Comparison of ENCODE assay signal across 17 cellular contexts in genomic region chr9:123377211-123377971, GRCh38. TPM values are rescaled to one million over a fixed set of nuclear protein-coding genes. Genes with fewer than 3 reads are reported as not detected.
DNase-seq lines count a peak whose midpoint lies in the region; ATAC-seq and TF ChIP-seq lines count a peak whose summit lies in the region.
"Had no signal": no experiment of that assay in that cellular context is flagged by ENCODE, and none has a peak within 500 bp of the region (broad histone marks: within the 10 kb centered on the region; RNA-seq: fewer than 3 reads in every experiment).

No MANE protein-coding gene starts in this region.

- H3K4me1 ChIP-seq in colonic mucosa (peaks cover 22% of the 10 kb centered on the region), mucosa of rectum (ENCODE audit: control insufficient read depth in 2 of 2, insufficient read depth in 2 of 2, low read length in 2 of 2) (peaks cover 33 to 43% of the 10 kb centered on the region in 2 donors), transverse colon (peaks cover 25 to 51% (median 42%) of the 10 kb centered on the region in 4 donors)
- H3K4me1 ChIP-seq: gastrocnemius medialis had no signal

- TF ChIP-seq CTCF in colonic mucosa (IDR thresholded peaks at IDR 0.05) = no peak
- TF ChIP-seq CTCF in transverse colon (IDR thresholded peaks at IDR 0.05) = no peak
- no peak for TF ChIP-seq CTCF in GM10266 (IDR thresholded peaks at IDR 0.05; ENCODE audit: control insufficient read depth, insufficient read depth, low read depth, missing control alignments)

- H3K36me3 ChIP-seq in colonic mucosa (no peaks in the 10 kb centered on the region), mucosa of rectum (ENCODE audit: control insufficient read depth in 2 of 2, insufficient read depth in 2 of 2, low read length in 2 of 2) (no peaks in the 10 kb centered on the region), transverse colon (no peaks in the 10 kb centered on the region), MG63 (no peaks in the 10 kb centered on the region)
- H3K36me3 ChIP-seq: gastrocnemius medialis had no signal

- no peak for TF ChIP-seq POLR2A in transverse colon (IDR thresholded peaks at IDR 0.05)

- no peaks in the 10 kb centered on the region for H3K27me3 ChIP-seq in colonic mucosa
- peaks cover 0 to 2% of the 10 kb centered on the region in 2 donors for H3K27me3 ChIP-seq in mucosa of rectum (ENCODE audit: control insufficient read depth in 2 of 2, insufficient read depth in 2 of 2, low read length in 2 of 2)
- peaks cover 18% of the 10 kb centered on the region for H3K27me3 ChIP-seq in transverse colon
- no peaks in the 10 kb centered on the region for H3K27me3 ChIP-seq in MG63

- no peak for TF ChIP-seq EP300 in transverse colon (IDR thresholded peaks at IDR 0.05; ENCODE audit: low read depth)

- intact Hi-C loops in Right ventricle myocardium superior (cut with DNase I) (no loop called here), Right ventricle myocardium inferior (cut with DNase I) (no loop called here), colonic mucosa (cut with DNase I) (no loop called here), transverse colon (cut with DNase I; ENCODE audit: low total_unique reads) (no loop called here)

- H3K9me3 ChIP-seq in colonic mucosa = no peaks in the 10 kb centered on the region
- no peaks in the 10 kb centered on the region for H3K9me3 ChIP-seq in mucosa of rectum (ENCODE audit: control insufficient read depth in 2 of 2, low read length in 2 of 2)
- H3K9me3 ChIP-seq in transverse colon = no peaks in the 10 kb centered on the region
- no peaks in the 10 kb centered on the region for H3K9me3 ChIP-seq in MG63
- H3K9me3 ChIP-seq: gastrocnemius medialis had no signal

- H3K9ac ChIP-seq in colonic mucosa (ENCODE audit: low read depth in 2 of 2, low read length in 2 of 2) (peak overlapping the region in 1 of 2 donors; percentile 76), mucosa of rectum (ENCODE audit: low read depth in 1 of 2, low read length in 2 of 2) (peak overlapping the region; percentile 52 to 72)

- peak overlapping the region; percentile 73 for H3K27ac ChIP-seq in colonic mucosa
- H3K27ac ChIP-seq in mucosa of rectum (ENCODE audit: low read depth in 2 of 2, low read length in 2 of 2) = peak overlapping the region; percentile 86 to 94
- H3K27ac ChIP-seq in transverse colon = peak overlapping the region; percentile 78 to 80 (median 79)
- H3K27ac ChIP-seq: gastrocnemius medialis, skin epidermis had no signal

- peak; percentile 11 for ATAC-seq in Right ventricle myocardium superior (ENCODE audit: poor library complexity)
- no peak for ATAC-seq in Right ventricle myocardium inferior
- ATAC-seq: gastrocnemius medialis, HCT116 had no signal

- DNase-seq in Right ventricle myocardium superior = no peak
- no peak for DNase-seq in Right ventricle myocardium inferior (ENCODE audit: missing footprints)
- peak; percentile 86 for DNase-seq in colonic mucosa
- DNase-seq in transverse colon = peak; percentile 83
- DNase-seq in AG08395 (ENCODE audit: low spot score) = no peak
- DNase-seq in MG63 = no peak
- no peak for DNase-seq in GM10266 (ENCODE audit: extremely low spot score)
- DNase-seq: activated naive CD4-positive, alpha-beta T cell; gastrocnemius medialis; mammary epithelial cell; NCI-H1436 treated with DMSO at 0.1 percent for 48 hours; OCI-M1; SW 1271 had no signal

- WGBS in transverse colon (ENCODE audit: low coverage in 1 of 2), 2 donors = 8 to 25% methylated on average over 2 to 17 of the region's 21 CpGs

- in situ Hi-C loops in transverse colon (cut with MboI; ENCODE audit: low pct_ligation_motif_present in 1 of 4, low pct_unique_long_range_greater_than_20kb in 1 of 4, low sequenced_read_pairs in 3 of 4) = no loop called here

- H3K4me3 ChIP-seq in colonic mucosa (no peak overlapping the region), mucosa of rectum (ENCODE audit: low read length in 2 of 2) (peak overlapping the region; percentile 37 to 41), transverse colon (no peak overlapping the region), MG63 (no peak overlapping the region)
- H3K4me3 ChIP-seq: gastrocnemius medialis, skin epidermis had no signal

RNA-seq across cellular contexts. Expression of gene CRB2, which starts 21.4 kb away (rescaled TPM):
- total RNA-seq in Right ventricle myocardium superior (not detected), Right ventricle myocardium inferior (0.08 TPM), colonic mucosa (1 to 10 TPM in 1 of 2 donors, under 1 TPM in 1; 0.69 to 2.4 TPM), transverse colon (under 1 TPM in 3 of 4 donors, not detected in 1; 0.32 to 0.82 (median 0.75) TPM)
- total RNA-seq in MG63 (2014; rRNA removed; shearing (Covaris generic); ENCODE audit: low replicate concordance) = not detected in 2 replicates
- total RNA-seq: gastrocnemius medialis, LHCN-M2 had no signal

Comparison
In these comparisons a context has a peak if more than half of its experiments do, and no peak if none do; other contexts are left out.
1. DNase-seq: peak in colonic mucosa (single experiment) and transverse colon (single experiment); none in Right ventricle myocardium superior (single experiment), Right ventricle myocardium inferior (single experiment), AG08395 (single experiment), MG63 (single experiment) and GM10266 (single experiment).
2. H3K4me3 ChIP-seq: peak in mucosa of rectum (2 of 2); none in colonic mucosa (single experiment), transverse colon (0 of 4) and MG63 (single experiment).
3. Peak in every context shown above with its lines, with median percentiles within 50 percentile points of each other: H3K27ac ChIP-seq.